ENCODE assay signal across 8 cellular contexts in genomic region chr17:5111402-5112204, GRCh38. TPM values are rescaled to one million over a fixed set of nuclear protein-coding genes. Genes with fewer than 3 reads are reported as not detected.
DNase-seq lines count a peak whose midpoint lies in the region; ATAC-seq and TF ChIP-seq lines count a peak whose summit lies in the region.

TSS of gene ZNF232 (minus strand) at chr17:5111878. CDS start at chr17:5111822, 56 bp downstream.

- peak within 1 kb of the TSS; percentile 81 for H3K4me3 ChIP-seq in BJ (ENCODE audit: low read depth, low read length)
- peak within 1 kb of the TSS; percentile 52 to 99 (median 93) for H3K4me3 ChIP-seq in dorsolateral prefrontal cortex
- H3K4me3 ChIP-seq in right lobe of liver = peak within 1 kb of the TSS; percentile 68 to 94 (median 93)

- intact Hi-C loops in activated CD4-positive, alpha-beta memory T cell treated with anti-CD3 and anti-CD28 coated beads for 36 hours (cut with micrococcal nuclease) = loop anchor here (2.0 kb wide), 2 partner anchors 79 to 81 kb away; partner anchors contain the start of gene ZNF594
- intact Hi-C loops in dorsolateral prefrontal cortex (cut with DNase I) (loop anchor here (2.0 to 5.0 kb wide), 4 partner anchors 33 to 379 kb away; partner anchors contain the start of genes ZNF594 (in 2 of the 2), CAMTA2 (in 1 of the 2), MED11 (in 1 of the 2) and ZFP3 (in 1 of the 2)), right lobe of liver (cut with DNase I) (no loop called here)

- H3K27ac Mint-ChIP-seq in activated CD4-positive, alpha-beta memory T cell treated with anti-CD3 and anti-CD28 coated beads for 36 hours = peak within 1 kb of the TSS; percentile 35

- peaks cover 6% of the 10 kb centered on the region for H3K27me3 ChIP-seq in BJ (ENCODE audit: control insufficient read depth, insufficient read depth, low read length)
- H3K27me3 ChIP-seq in dorsolateral prefrontal cortex = peaks cover 0 to 26% (median 13%) of the 10 kb centered on the region in 45 donors
- H3K27me3 ChIP-seq in right lobe of liver = peaks cover 5 to 9% of the 10 kb centered on the region in 2 donors

- peaks cover 0 to 7% (median 3%) of the 10 kb centered on the region in 4 donors for H3K4me1 ChIP-seq in right lobe of liver

- POLR2A ChIA-PET in BJ (lab: Charles Lee) = no interaction called here
- POLR2A ChIA-PET in activated CD4-positive, alpha-beta memory T cell treated with anti-CD3 and anti-CD28 coated beads for 36 hours (lab: Charles Lee) = interaction anchor here (0.6 to 3.4 kb wide), 3 partner anchors 33 to 171 kb away, joined by 4 to 13 read pairs (median 4); partner anchors contain the start of gene ZFP3

- WGBS in right lobe of liver (ENCODE audit: insufficient coverage, low coverage, low lambda C conversion rate, missing lambda C conversion rate) = under 1% methylated on average over 14 of the region's 69 CpGs

- H3K4me1 Mint-ChIP-seq in activated CD4-positive, alpha-beta memory T cell treated with anti-CD3 and anti-CD28 coated beads for 36 hours (ENCODE audit: low read depth) = peaks cover 27% of the 10 kb centered on the region

- peak; percentile 63 for TF ChIP-seq POLR2A in right lobe of liver (IDR thresholded peaks at IDR 0.05)

- H3K27me3 Mint-ChIP-seq in activated CD4-positive, alpha-beta memory T cell treated with anti-CD3 and anti-CD28 coated beads for 36 hours = peaks cover 14% of the 10 kb centered on the region

- H3K36me3 ChIP-seq in BJ (ENCODE audit: control insufficient read depth, insufficient read depth, low read length) (peaks cover 7% of the 10 kb centered on the region), right lobe of liver (peaks cover 0 to 16% (median 2%) of the 10 kb centered on the region in 4 donors)

- TF ChIP-seq CTCF in BJ (IDR thresholded peaks at IDR 0.05; ENCODE audit: insufficient read depth, low read depth, low read length) (no peak), dorsolateral prefrontal cortex (IDR thresholded peaks at IDR 0.05 in 54 of 56, conservative IDR thresholded peaks at IDR 0.05 in 2 of 56; ENCODE audit: low read depth in 1 of 56, partially characterized antibody in 56 of 56) (peak in 48 of 56 donors; percentile 17 to 68 (median 44)), right lobe of liver (IDR thresholded peaks at IDR 0.05) (no peak)

- H3K27ac ChIP-seq in dorsolateral prefrontal cortex (peak within 1 kb of the TSS in 57 of 59 donors; percentile 2 to 92 (median 80)), right lobe of liver (peak within 1 kb of the TSS; percentile 44 to 74 (median 63))

- DNase-seq in BJ (ENCODE audit: low read depth) = peak; percentile 63
- DNase-seq in NCI-H774 (lab: John Stamatoyannopoulos, UW) = peak; percentile 79
- peak; percentile 96 for DNase-seq in activated CD4-positive, alpha-beta memory T cell treated with anti-CD3 and anti-CD28 coated beads for 36 hours
- DNase-seq in dorsolateral prefrontal cortex = peak; percentile 79 to 95 (median 90)
- peak; percentile 97 for DNase-seq in right lobe of liver
- DNase-seq in stimulated activated CD4-positive, alpha-beta T cell treated with anti-CD3 and anti-CD28 coated beads, Interleukin-4, amount 100 ng/mL, for 24 hours = peak; percentile 92

- peaks cover 51% of the 10 kb centered on the region for H3K36me3 Mint-ChIP-seq in activated CD4-positive, alpha-beta memory T cell treated with anti-CD3 and anti-CD28 coated beads for 36 hours

- ATAC-seq in GM19328 (IDR thresholded peaks at IDR 0.05; ENCODE audit: unreplicated experiment) (peak; percentile 86), HG03565 (IDR thresholded peaks at IDR 0.05; ENCODE audit: unreplicated experiment) (peak; percentile 87), right lobe of liver (peak; percentile 97 to 99 (median 98))

- peak within 1 kb of the TSS; percentile 78 for H3K4me3 Mint-ChIP-seq in activated CD4-positive, alpha-beta memory T cell treated with anti-CD3 and anti-CD28 coated beads for 36 hours

- no peaks in the 10 kb centered on the region for H3K9me3 ChIP-seq in right lobe of liver

- CTCF ChIA-PET in BJ (lab: Yijun Ruan, JAX) = no interaction called here
- CTCF ChIA-PET in activated CD4-positive, alpha-beta memory T cell treated with anti-CD3 and anti-CD28 coated beads for 36 hours (lab: Charles Lee) = interaction anchor here (0.6 to 1.9 kb wide), 4 partner anchors 33 to 203 kb away, joined by 3 to 7 read pairs (median 4); partner anchors contain the start of gene ZFP3

- peaks cover 3% of the 10 kb centered on the region for H3K9me3 Mint-ChIP-seq in activated CD4-positive, alpha-beta memory T cell treated with anti-CD3 and anti-CD28 coated beads for 36 hours

RNA-seq across cellular contexts. Expression of gene ZNF232, which starts in this region (rescaled TPM):
- polyA plus RNA-seq in BJ (2011; rRNA removed) = 3.1 and 4.4 TPM in 2 replicates
- 1.2 and 3.8 TPM in 2 replicates for polyA minus RNA-seq in BJ (2011; rRNA and poly(A)+ RNA removed)
- 10 to 100 TPM; 13.6 to 14.2 TPM for total RNA-seq in activated CD4-positive, alpha-beta memory T cell treated with anti-CD3 and anti-CD28 coated beads for 36 hours
- total RNA-seq in dorsolateral prefrontal cortex = 10 to 100 TPM in 81 of 120 experiments, 1 to 10 TPM in 39; 7.6 to 20.3 (median 10.9) TPM
- total RNA-seq in right lobe of liver = 1 to 10 TPM; 3.3 to 5.0 (median 4.5) TPM

Comparison
In these comparisons a context has a peak if more than half of its experiments do, and no peak if none do; other contexts are left out.
1. Peak in every context shown above with its lines: DNase-seq, ATAC-seq, H3K4me3 ChIP-seq and H3K27ac ChIP-seq.
2. CTCF ChIP-seq: peak in dorsolateral prefrontal cortex (48 of 56); none in BJ (single experiment) and right lobe of liver (0 of 4).
3. intact Hi-C loops: an anchor here in activated CD4-positive, alpha-beta memory T cell treated with anti-CD3 and anti-CD28 coated beads for 36 hours (2.0 kb wide) and dorsolateral prefrontal cortex (2.0 to 5.0 kb wide); none called in right lobe of liver.